1 cellular context compared by ENCODE assay signal in the genomic region with DNA sequence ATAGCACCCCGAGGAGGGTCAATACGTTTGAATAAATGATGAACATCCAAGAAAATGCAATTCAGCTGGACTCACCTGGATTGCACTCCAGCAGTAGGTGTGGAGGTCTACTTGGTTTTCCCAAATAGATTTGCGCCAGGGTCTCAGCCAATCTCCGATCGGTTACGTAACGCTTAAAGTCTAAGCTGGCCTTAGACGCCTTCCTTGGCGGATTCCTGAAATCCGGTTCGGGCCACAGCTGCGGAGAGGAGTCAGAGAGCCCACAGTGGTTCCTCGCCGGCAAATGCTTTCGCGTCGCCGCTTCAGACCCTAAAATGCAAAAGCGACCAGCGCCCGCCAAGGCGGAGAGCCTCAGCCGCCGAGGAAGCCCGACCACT.
TF ChIP-seq lines count a peak whose summit lies in the region.

No MANE protein-coding gene starts in this region.

TF ChIP-seq in GM23338, 12 proteins besides CTCF, POLR2A, EP300 and RAD21 (continued from another document):
- TF ChIP-seq, protein P1, sequence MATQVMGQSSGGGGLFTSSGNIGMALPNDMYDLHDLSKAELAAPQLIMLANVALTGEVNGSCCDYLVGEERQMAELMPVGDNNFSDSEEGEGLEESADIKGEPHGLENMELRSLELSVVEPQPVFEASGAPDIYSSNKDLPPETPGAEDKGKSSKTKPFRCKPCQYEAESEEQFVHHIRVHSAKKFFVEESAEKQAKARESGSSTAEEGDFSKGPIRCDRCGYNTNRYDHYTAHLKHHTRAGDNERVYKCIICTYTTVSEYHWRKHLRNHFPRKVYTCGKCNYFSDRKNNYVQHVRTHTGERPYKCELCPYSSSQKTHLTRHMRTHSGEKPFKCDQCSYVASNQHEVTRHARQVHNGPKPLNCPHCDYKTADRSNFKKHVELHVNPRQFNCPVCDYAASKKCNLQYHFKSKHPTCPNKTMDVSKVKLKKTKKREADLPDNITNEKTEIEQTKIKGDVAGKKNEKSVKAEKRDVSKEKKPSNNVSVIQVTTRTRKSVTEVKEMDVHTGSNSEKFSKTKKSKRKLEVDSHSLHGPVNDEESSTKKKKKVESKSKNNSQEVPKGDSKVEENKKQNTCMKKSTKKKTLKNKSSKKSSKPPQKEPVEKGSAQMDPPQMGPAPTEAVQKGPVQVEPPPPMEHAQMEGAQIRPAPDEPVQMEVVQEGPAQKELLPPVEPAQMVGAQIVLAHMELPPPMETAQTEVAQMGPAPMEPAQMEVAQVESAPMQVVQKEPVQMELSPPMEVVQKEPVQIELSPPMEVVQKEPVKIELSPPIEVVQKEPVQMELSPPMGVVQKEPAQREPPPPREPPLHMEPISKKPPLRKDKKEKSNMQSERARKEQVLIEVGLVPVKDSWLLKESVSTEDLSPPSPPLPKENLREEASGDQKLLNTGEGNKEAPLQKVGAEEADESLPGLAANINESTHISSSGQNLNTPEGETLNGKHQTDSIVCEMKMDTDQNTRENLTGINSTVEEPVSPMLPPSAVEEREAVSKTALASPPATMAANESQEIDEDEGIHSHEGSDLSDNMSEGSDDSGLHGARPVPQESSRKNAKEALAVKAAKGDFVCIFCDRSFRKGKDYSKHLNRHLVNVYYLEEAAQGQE (IDR thresholded peaks at IDR 0.05; ENCODE audit: unreplicated experiment), result no peak
- TF ChIP-seq EZH2 (IDR thresholded peaks at IDR 0.05; ENCODE audit: low read depth, unreplicated experiment) (no peak), EZH2phosphoT487 (IDR thresholded peaks at IDR 0.05; ENCODE audit: unreplicated experiment) (no peak), STAT1 (IDR thresholded peaks at IDR 0.05; ENCODE audit: unreplicated experiment) (no peak), JUNB (IDR thresholded peaks at IDR 0.05; ENCODE audit: unreplicated experiment) (no peak), POLR2AphosphoS5 (IDR thresholded peaks at IDR 0.05; ENCODE audit: low read depth) (no peak), CREB1 (CRISPR knock-in tag; IDR thresholded peaks at IDR 0.05; ENCODE audit: low read depth) (no peak), ZNF331 (CRISPR knock-in tag; IDR thresholded peaks at IDR 0.05; ENCODE audit: low read depth) (no peak), ZNF114 (CRISPR knock-in tag; IDR thresholded peaks at IDR 0.05) (no peak)
- TF ChIP-seq, protein P2, sequence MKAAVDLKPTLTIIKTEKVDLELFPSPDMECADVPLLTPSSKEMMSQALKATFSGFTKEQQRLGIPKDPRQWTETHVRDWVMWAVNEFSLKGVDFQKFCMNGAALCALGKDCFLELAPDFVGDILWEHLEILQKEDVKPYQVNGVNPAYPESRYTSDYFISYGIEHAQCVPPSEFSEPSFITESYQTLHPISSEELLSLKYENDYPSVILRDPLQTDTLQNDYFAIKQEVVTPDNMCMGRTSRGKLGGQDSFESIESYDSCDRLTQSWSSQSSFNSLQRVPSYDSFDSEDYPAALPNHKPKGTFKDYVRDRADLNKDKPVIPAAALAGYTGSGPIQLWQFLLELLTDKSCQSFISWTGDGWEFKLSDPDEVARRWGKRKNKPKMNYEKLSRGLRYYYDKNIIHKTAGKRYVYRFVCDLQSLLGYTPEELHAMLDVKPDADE (IDR thresholded peaks at IDR 0.05), result no peak
- TF ChIP-seq, protein P3, sequence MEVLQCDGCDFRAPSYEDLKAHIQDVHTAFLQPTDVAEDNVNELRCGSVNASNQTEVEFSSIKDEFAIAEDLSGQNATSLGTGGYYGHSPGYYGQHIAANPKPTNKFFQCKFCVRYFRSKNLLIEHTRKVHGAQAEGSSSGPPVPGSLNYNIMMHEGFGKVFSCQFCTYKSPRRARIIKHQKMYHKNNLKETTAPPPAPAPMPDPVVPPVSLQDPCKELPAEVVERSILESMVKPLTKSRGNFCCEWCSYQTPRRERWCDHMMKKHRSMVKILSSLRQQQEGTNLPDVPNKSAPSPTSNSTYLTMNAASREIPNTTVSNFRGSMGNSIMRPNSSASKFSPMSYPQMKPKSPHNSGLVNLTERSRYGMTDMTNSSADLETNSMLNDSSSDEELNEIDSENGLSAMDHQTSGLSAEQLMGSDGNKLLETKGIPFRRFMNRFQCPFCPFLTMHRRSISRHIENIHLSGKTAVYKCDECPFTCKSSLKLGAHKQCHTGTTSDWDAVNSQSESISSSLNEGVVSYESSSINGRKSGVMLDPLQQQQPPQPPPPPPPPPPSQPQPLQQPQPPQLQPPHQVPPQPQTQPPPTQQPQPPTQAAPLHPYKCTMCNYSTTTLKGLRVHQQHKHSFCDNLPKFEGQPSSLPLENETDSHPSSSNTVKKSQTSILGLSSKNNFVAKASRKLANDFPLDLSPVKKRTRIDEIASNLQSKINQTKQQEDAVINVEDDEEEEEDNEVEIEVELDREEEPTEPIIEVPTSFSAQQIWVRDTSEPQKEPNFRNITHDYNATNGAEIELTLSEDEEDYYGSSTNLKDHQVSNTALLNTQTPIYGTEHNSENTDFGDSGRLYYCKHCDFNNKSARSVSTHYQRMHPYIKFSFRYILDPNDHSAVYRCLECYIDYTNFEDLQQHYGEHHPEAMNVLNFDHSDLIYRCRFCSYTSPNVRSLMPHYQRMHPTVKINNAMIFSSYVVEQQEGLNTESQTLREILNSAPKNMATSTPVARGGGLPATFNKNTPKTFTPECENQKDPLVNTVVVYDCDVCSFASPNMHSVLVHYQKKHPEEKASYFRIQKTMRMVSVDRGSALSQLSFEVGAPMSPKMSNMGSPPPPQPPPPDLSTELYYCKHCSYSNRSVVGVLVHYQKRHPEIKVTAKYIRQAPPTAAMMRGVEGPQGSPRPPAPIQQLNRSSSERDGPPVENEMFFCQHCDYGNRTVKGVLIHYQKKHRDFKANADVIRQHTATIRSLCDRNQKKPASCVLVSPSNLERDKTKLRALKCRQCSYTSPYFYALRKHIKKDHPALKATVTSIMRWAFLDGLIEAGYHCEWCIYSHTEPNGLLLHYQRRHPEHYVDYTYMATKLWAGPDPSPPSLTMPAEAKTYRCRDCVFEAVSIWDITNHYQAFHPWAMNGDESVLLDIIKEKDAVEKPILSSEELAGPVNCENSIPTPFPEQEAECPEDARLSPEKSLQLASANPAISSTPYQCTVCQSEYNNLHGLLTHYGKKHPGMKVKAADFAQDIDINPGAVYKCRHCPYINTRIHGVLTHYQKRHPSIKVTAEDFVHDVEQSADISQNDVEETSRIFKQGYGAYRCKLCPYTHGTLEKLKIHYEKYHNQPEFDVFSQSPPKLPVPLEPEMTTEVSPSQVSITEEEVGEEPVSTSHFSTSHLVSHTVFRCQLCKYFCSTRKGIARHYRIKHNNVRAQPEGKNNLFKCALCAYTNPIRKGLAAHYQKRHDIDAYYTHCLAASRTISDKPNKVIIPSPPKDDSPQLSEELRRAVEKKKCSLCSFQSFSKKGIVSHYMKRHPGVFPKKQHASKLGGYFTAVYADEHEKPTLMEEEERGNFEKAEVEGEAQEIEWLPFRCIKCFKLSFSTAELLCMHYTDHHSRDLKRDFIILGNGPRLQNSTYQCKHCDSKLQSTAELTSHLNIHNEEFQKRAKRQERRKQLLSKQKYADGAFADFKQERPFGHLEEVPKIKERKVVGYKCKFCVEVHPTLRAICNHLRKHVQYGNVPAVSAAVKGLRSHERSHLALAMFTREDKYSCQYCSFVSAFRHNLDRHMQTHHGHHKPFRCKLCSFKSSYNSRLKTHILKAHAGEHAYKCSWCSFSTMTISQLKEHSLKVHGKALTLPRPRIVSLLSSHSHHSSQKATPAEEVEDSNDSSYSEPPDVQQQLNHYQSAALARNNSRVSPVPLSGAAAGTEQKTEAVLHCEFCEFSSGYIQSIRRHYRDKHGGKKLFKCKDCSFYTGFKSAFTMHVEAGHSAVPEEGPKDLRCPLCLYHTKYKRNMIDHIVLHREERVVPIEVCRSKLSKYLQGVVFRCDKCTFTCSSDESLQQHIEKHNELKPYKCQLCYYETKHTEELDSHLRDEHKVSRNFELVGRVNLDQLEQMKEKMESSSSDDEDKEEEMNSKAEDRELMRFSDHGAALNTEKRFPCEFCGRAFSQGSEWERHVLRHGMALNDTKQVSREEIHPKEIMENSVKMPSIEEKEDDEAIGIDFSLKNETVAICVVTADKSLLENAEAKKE (CRISPR knock-in tag; IDR thresholded peaks at IDR 0.05), result no peak
